ENCODE assay signal across 23 cellular contexts in genomic region chr4:188603646-188604045, GRCh38.
A peak's percentile ranks its signal among the peaks of the same experiment; 100 is the strongest.
DNase-seq lines count a peak whose midpoint lies in the region; TF ChIP-seq lines count a peak whose summit lies in the region.
"Had no signal": no experiment of that assay in that cellular context is flagged by ENCODE, and none has a peak within 500 bp of the region (broad histone marks: within the 10 kb centered on the region; RNA-seq: fewer than 3 reads in every experiment).

No MANE protein-coding gene starts in this region.

- no peaks in the 10 kb centered on the region for H3K27me3 ChIP-seq in brain microvascular endothelial cell (replicated peaks)
- H3K27me3 ChIP-seq: BLaER1 treated with 17β-estradiol and CSF1 and Interleukin-3, amounts not matched to agents 10 nM and 100 nM had no signal

- no peaks in the 10 kb centered on the region for H3K4me1 Mint-ChIP-seq in glutamatergic neuron (ENCODE audit: low read depth, unreplicated experiment)
- H3K4me1 Mint-ChIP-seq: CD4-positive, alpha-beta memory T cell had no signal

- no peak overlapping the region for H3K4me3 Mint-ChIP-seq in glutamatergic neuron (ENCODE audit: unreplicated experiment)
- H3K4me3 Mint-ChIP-seq: CD4-positive, alpha-beta memory T cell had no signal

- H3K4me3 ChIP-seq in brain microvascular endothelial cell (ENCODE audit: low read depth, low read length) = no peak overlapping the region
- no peak overlapping the region for H3K4me3 ChIP-seq in coronary artery
- H3K4me3 ChIP-seq: BLaER1 treated with 17β-estradiol and CSF1 and Interleukin-3, amounts not matched to agents 10 nM and 100 nM; K562; PC-9; SK-N-MC had no signal

- DNase-seq in HT1080 (ENCODE audit: low read depth) (peak; percentile 41), brain microvascular endothelial cell (peak; percentile 2), kidney tubule cell (ENCODE audit: low spot score) (peak; percentile 88), coronary artery (ENCODE audit: low spot score) (no peak), glutamatergic neuron (no peak), dermis blood vessel endothelial cell (no peak), iPS-NIHi11 (ENCODE audit: low spot score) (no peak)
- DNase-seq: Caco-2, MM.1S, NCI-H1048, NCI-H1436 treated with DMSO at 0.1 percent for 48 hours, NCI-H2029, NCI-H226, NCI-H510A treated with DMSO at 0.1 percent for 48 hours, NCI-H748 treated with DMSO at 0.1 percent for 48 hours, PC-9, SHP77 treated with DMSO at 0.1 percent for 48 hours, SW 1271 had no signal

- H3K27ac ChIP-seq in brain microvascular endothelial cell (no peak overlapping the region), coronary artery (no peak overlapping the region)
- H3K27ac ChIP-seq: BLaER1 treated with 17β-estradiol and CSF1 and Interleukin-3, amounts not matched to agents 10 nM and 100 nM; PC-9; RWPE1; SK-N-MC had no signal

- H3K9me3 Mint-ChIP-seq in glutamatergic neuron (ENCODE audit: unreplicated experiment) = no peaks in the 10 kb centered on the region

- no peaks in the 10 kb centered on the region for H3K36me3 ChIP-seq in brain microvascular endothelial cell (replicated peaks)
- H3K36me3 ChIP-seq: BLaER1 treated with 17β-estradiol and CSF1 and Interleukin-3, amounts not matched to agents 10 nM and 100 nM had no signal

- in situ Hi-C loops in brain microvascular endothelial cell (cut with HindIII; ENCODE audit: low pct_ligation_motif_present, low sequenced_read_pairs) = no loop called here

- TF ChIP-seq CTCF in brain microvascular endothelial cell (IDR thresholded peaks at IDR 0.05; ENCODE audit: low read depth, low read length, missing control alignments) (no peak), coronary artery (IDR thresholded peaks at IDR 0.05) (no peak), glutamatergic neuron (IDR thresholded peaks at IDR 0.05; ENCODE audit: partially characterized antibody, unreplicated experiment) (no peak)

- H3K27me3 Mint-ChIP-seq in glutamatergic neuron (ENCODE audit: unreplicated experiment) = no peaks in the 10 kb centered on the region
- H3K27me3 Mint-ChIP-seq: CD4-positive, alpha-beta memory T cell had no signal

- no peak overlapping the region for H3K27ac Mint-ChIP-seq in glutamatergic neuron (ENCODE audit: unreplicated experiment)
- H3K27ac Mint-ChIP-seq: CD4-positive, alpha-beta memory T cell had no signal

- no peaks in the 10 kb centered on the region for H3K36me3 Mint-ChIP-seq in glutamatergic neuron (ENCODE audit: unreplicated experiment)
- H3K36me3 Mint-ChIP-seq: CD4-positive, alpha-beta memory T cell had no signal

Comparison
In these comparisons a context has a peak if more than half of its experiments do, and no peak if none do; other contexts are left out.
1. DNase-seq: peak in HT1080 (single experiment), brain microvascular endothelial cell (single experiment) and kidney tubule cell (single experiment); none in coronary artery (single experiment), glutamatergic neuron (single experiment), dermis blood vessel endothelial cell (single experiment) and iPS-NIHi11 (single experiment).